Comparison of ENCODE assay signal across 1 cellular context in genomic region chr6:106188104-106188794, GRCh38.
TF ChIP-seq lines count a peak whose summit lies in the region.

No MANE protein-coding gene starts in this region.

TF ChIP-seq in WTC11, 78 proteins besides CTCF, POLR2A, EP300 and RAD21 (continued from another document):
- TF ChIP-seq, protein P1, sequence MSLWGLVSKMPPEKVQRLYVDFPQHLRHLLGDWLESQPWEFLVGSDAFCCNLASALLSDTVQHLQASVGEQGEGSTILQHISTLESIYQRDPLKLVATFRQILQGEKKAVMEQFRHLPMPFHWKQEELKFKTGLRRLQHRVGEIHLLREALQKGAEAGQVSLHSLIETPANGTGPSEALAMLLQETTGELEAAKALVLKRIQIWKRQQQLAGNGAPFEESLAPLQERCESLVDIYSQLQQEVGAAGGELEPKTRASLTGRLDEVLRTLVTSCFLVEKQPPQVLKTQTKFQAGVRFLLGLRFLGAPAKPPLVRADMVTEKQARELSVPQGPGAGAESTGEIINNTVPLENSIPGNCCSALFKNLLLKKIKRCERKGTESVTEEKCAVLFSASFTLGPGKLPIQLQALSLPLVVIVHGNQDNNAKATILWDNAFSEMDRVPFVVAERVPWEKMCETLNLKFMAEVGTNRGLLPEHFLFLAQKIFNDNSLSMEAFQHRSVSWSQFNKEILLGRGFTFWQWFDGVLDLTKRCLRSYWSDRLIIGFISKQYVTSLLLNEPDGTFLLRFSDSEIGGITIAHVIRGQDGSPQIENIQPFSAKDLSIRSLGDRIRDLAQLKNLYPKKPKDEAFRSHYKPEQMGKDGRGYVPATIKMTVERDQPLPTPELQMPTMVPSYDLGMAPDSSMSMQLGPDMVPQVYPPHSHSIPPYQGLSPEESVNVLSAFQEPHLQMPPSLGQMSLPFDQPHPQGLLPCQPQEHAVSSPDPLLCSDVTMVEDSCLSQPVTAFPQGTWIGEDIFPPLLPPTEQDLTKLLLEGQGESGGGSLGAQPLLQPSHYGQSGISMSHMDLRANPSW (CRISPR knock-in tag; conservative IDR thresholded peaks at IDR 0.05; ENCODE audit: low read depth), result no peak
- no peak for TF ChIP-seq USF2 (CRISPR knock-in tag; IDR thresholded peaks at IDR 0.05)
- TF ChIP-seq ZNF416 (CRISPR knock-in tag; IDR thresholded peaks at IDR 0.05), result no peak
- TF ChIP-seq SOX15 (CRISPR knock-in tag; IDR thresholded peaks at IDR 0.05), result no peak
